In genomic region chr11:130344846-130345245, GRCh38 we compare ENCODE assay signal across 17 cellular contexts. TPM values are rescaled to one million over a fixed set of nuclear protein-coding genes. Genes with fewer than 3 reads are reported as not detected.
DNase-seq lines count a peak whose midpoint lies in the region; ATAC-seq lines count a peak whose summit lies in the region.
"Had no signal": no experiment of that assay in that cellular context is flagged by ENCODE, and none has a peak within 500 bp of the region (broad histone marks: within the 10 kb centered on the region; RNA-seq: fewer than 3 reads in every experiment).

No MANE protein-coding gene starts in this region.

- ATAC-seq in HG03457 (IDR thresholded peaks at IDR 0.05; ENCODE audit: unreplicated experiment), result no peak
- ATAC-seq: GM12878 had no signal

- H3K4me1 Mint-ChIP-seq in activated T-helper 2 cell treated with anti-CD3 and anti-CD28 coated beads, Interferon-gamma antibody, Interleukin-2, Interleukin-4, amounts not matched to agents 10 μg/mL and 5 μg/mL and 100 μg/mL, durations not matched to agents 14 hours and 24 hours and 36 hours (ENCODE audit: low read depth), result peaks cover 13% of the 10 kb centered on the region

- peaks cover 21% of the 10 kb centered on the region for H3K9me3 Mint-ChIP-seq in activated T-helper 2 cell treated with anti-CD3 and anti-CD28 coated beads, Interferon-gamma antibody, Interleukin-2, Interleukin-4, amounts not matched to agents 10 μg/mL and 5 μg/mL and 100 μg/mL, durations not matched to agents 14 hours and 24 hours and 36 hours

- DNase-seq in COLO829 (ENCODE audit: low spot score) (peak; percentile 66), Caki2 (ENCODE audit: low read depth) (peak; percentile 3), foreskin melanocyte (peak; percentile 42), renal cortical epithelial cell (ENCODE audit: low read depth) (peak; percentile 55)
- DNase-seq in activated T-helper 2 cell treated with anti-CD3 and anti-CD28 coated beads, Interferon-gamma antibody, Interleukin-2, Interleukin-4, amounts not matched to agents 10 μg/mL and 5 μg/mL and 100 μg/mL, durations not matched to agents 14 hours and 24 hours and 36 hours (ENCODE audit: low spot score), result no peak
- DNase-seq: C1 segment of cervical spinal cord; Caco-2; CD4-positive, alpha-beta memory T cell; DMS 273 treated with DMSO at 0.1 percent for 48 hours; DMS79; EL; GDM1; GM23248; H7; HCEC 1CT had no signal

- peaks cover 7% of the 10 kb centered on the region for H3K36me3 Mint-ChIP-seq in activated T-helper 2 cell treated with anti-CD3 and anti-CD28 coated beads, Interferon-gamma antibody, Interleukin-2, Interleukin-4, amounts not matched to agents 10 μg/mL and 5 μg/mL and 100 μg/mL, durations not matched to agents 14 hours and 24 hours and 36 hours (ENCODE audit: low read depth)

- H3K4me3 Mint-ChIP-seq in activated T-helper 2 cell treated with anti-CD3 and anti-CD28 coated beads, Interferon-gamma antibody, Interleukin-2, Interleukin-4, amounts not matched to agents 10 μg/mL and 5 μg/mL and 100 μg/mL, durations not matched to agents 14 hours and 24 hours and 36 hours (ENCODE audit: low read depth), result no peak overlapping the region
- H3K4me3 Mint-ChIP-seq: CD4-positive, alpha-beta memory T cell had no signal

- peaks cover 1% of the 10 kb centered on the region for H3K27me3 Mint-ChIP-seq in activated T-helper 2 cell treated with anti-CD3 and anti-CD28 coated beads, Interferon-gamma antibody, Interleukin-2, Interleukin-4, amounts not matched to agents 10 μg/mL and 5 μg/mL and 100 μg/mL, durations not matched to agents 14 hours and 24 hours and 36 hours (ENCODE audit: low read depth)
- H3K27me3 Mint-ChIP-seq: CD4-positive, alpha-beta memory T cell had no signal

- no peak overlapping the region for H3K27ac Mint-ChIP-seq in activated T-helper 2 cell treated with anti-CD3 and anti-CD28 coated beads, Interferon-gamma antibody, Interleukin-2, Interleukin-4, amounts not matched to agents 10 μg/mL and 5 μg/mL and 100 μg/mL, durations not matched to agents 14 hours and 24 hours and 36 hours

- intact Hi-C loops in activated T-helper 2 cell treated with anti-CD3 and anti-CD28 coated beads, Interferon-gamma antibody, Interleukin-2, Interleukin-4, amounts not matched to agents 10 μg/mL and 5 μg/mL and 100 μg/mL, durations not matched to agents 14 hours and 24 hours and 36 hours (cut with micrococcal nuclease), result no loop called here

- in situ Hi-C loops in Caki2 (cut with HindIII; ENCODE audit: low pct_unique_long_range_greater_than_20kb, low sequenced_read_pairs), result no loop called here

RNA-seq across cellular contexts. Expression of gene ZBTB44, which starts 30.1 kb away (rescaled TPM):
- total RNA-seq in Caki2 (2014; rRNA removed; shearing (Covaris generic); ENCODE audit: low replicate concordance), result 23.8 and 25.5 TPM in 2 replicates
- total RNA-seq in renal cortical epithelial cell, result 29.3 and 94.3 TPM in 2 replicates
- 36.0 and 36.1 TPM in 2 replicates for total RNA-seq in activated T-helper 2 cell treated with anti-CD3 and anti-CD28 coated beads, Interferon-gamma antibody, Interleukin-2, Interleukin-4, amounts not matched to agents 10 μg/mL and 5 μg/mL and 100 μg/mL, durations not matched to agents 14 hours and 24 hours and 36 hours
